ENCODE assay signal across 18 cellular contexts in the genomic region with DNA sequence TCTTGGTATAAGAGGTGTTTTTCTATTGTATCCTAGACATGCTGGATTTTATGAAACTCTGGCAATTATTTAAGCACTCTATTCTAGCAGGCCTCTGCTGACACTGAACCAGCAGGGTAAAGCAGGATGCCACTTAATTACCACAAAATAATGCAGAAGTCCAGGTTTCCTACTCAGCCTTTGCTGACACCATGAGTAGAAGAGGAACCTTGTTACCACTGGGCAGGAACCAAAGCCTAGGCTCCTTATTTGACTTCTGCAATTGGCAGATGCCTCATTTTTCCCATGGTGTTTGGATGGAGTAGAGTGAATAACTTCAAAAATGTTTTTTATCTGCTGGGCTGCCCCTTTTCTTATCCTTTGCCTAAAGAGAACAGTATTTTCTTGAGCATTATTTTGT.
"Had no signal": no experiment of that assay in that cellular context is flagged by ENCODE, and none has a peak within 500 bp of the region (broad histone marks: within the 10 kb centered on the region; RNA-seq: fewer than 3 reads in every experiment).

No MANE protein-coding gene starts in this region.

- DNase-seq: activated CD4-positive, alpha-beta memory T cell treated with anti-CD3 and anti-CD28 coated beads, Interleukin-2, amount 10 ng/mL, durations not matched to agents 7 days and 5 days; activated CD8-positive, alpha-beta memory T cell treated with anti-CD3 and anti-CD28 coated beads, Interleukin-2, amount 10 ng/mL, durations not matched to agents 7 days and 5 days; activated naive CD4-positive, alpha-beta T cell; activated naive CD8-positive, alpha-beta T cell treated with anti-CD3 and anti-CD28 coated beads, Interleukin-2, amount 10 ng/mL, durations not matched to agents 7 days and 5 days; effector memory CD8-positive, alpha-beta T cell; hippocampal formation; left cardiac atrium; lower lobe of right lung; posterior cingulate gyrus; retina; stimulated activated CD4-positive, alpha-beta T cell treated with anti-CD3 and anti-CD28 coated beads, Interleukin-12 subunit alpha, Interleukin-12 subunit beta, amount 100 ng/mL, for 4 hours; stimulated activated CD4-positive, alpha-beta T cell treated with anti-CD3 and anti-CD28 coated beads, Interleukin-1b, Interleukin-23, amount 100 ng/mL, for 48 hours; stimulated activated naive CD4-positive, alpha-beta T cell treated with Interleukin-2 at 50 U/mL for 16 hours; substantia nigra; T-helper 2 cell; tibial artery; uterus had no signal

- H3K9me3 Mint-ChIP-seq: activated CD4-positive, alpha-beta memory T cell treated with anti-CD3 and anti-CD28 coated beads, Interleukin-2, amount 10 ng/mL, durations not matched to agents 7 days and 5 days; activated naive CD8-positive, alpha-beta T cell treated with anti-CD3 and anti-CD28 coated beads, Interleukin-2, amount 10 ng/mL, durations not matched to agents 7 days and 5 days; effector memory CD8-positive, alpha-beta T cell had no signal

- H3K36me3 ChIP-seq: lower lobe of right lung, tibial artery, uterus had no signal

- H3K9me3 ChIP-seq: lower lobe of right lung, tibial artery, uterus had no signal

- H3K4me1 Mint-ChIP-seq: activated CD4-positive, alpha-beta memory T cell treated with anti-CD3 and anti-CD28 coated beads, Interleukin-2, amount 10 ng/mL, durations not matched to agents 7 days and 5 days; activated CD8-positive, alpha-beta memory T cell treated with anti-CD3 and anti-CD28 coated beads, Interleukin-2, amount 10 ng/mL, durations not matched to agents 7 days and 5 days; nephron had no signal

- H3K36me3 Mint-ChIP-seq: activated CD8-positive, alpha-beta memory T cell treated with anti-CD3 and anti-CD28 coated beads, Interleukin-2, amount 10 ng/mL, durations not matched to agents 7 days and 5 days; activated naive CD8-positive, alpha-beta T cell treated with anti-CD3 and anti-CD28 coated beads, Interleukin-2, amount 10 ng/mL, durations not matched to agents 7 days and 5 days had no signal

- H3K27me3 ChIP-seq: uterus had no signal

- H3K4me3 ChIP-seq: lower lobe of right lung, tibial artery, uterus had no signal

- ATAC-seq: activated CD8-positive, alpha-beta memory T cell treated with anti-CD3 and anti-CD28 coated beads, Interleukin-2, amount 10 ng/mL, durations not matched to agents 7 days and 5 days; effector memory CD8-positive, alpha-beta T cell; left cardiac atrium had no signal

- H3K27ac ChIP-seq: lower lobe of right lung, tibial artery, uterus had no signal

- H3K4me3 Mint-ChIP-seq: activated CD4-positive, alpha-beta memory T cell treated with anti-CD3 and anti-CD28 coated beads, Interleukin-2, amount 10 ng/mL, durations not matched to agents 7 days and 5 days; activated CD8-positive, alpha-beta memory T cell treated with anti-CD3 and anti-CD28 coated beads, Interleukin-2, amount 10 ng/mL, durations not matched to agents 7 days and 5 days; activated naive CD8-positive, alpha-beta T cell treated with anti-CD3 and anti-CD28 coated beads, Interleukin-2, amount 10 ng/mL, durations not matched to agents 7 days and 5 days; effector memory CD8-positive, alpha-beta T cell; nephron had no signal

- H3K4me1 ChIP-seq: lower lobe of right lung, tibial artery, uterus had no signal

- H3K27ac Mint-ChIP-seq: activated CD4-positive, alpha-beta memory T cell treated with anti-CD3 and anti-CD28 coated beads, Interleukin-2, amount 10 ng/mL, durations not matched to agents 7 days and 5 days; activated CD8-positive, alpha-beta memory T cell treated with anti-CD3 and anti-CD28 coated beads, Interleukin-2, amount 10 ng/mL, durations not matched to agents 7 days and 5 days; activated naive CD8-positive, alpha-beta T cell treated with anti-CD3 and anti-CD28 coated beads, Interleukin-2, amount 10 ng/mL, durations not matched to agents 7 days and 5 days; effector memory CD8-positive, alpha-beta T cell; nephron had no signal
